12 cellular contexts compared by ENCODE assay signal in genomic region chrX:94400488-94400887, GRCh38.
DNase-seq lines count a peak whose midpoint lies in the region; ATAC-seq and TF ChIP-seq lines count a peak whose summit lies in the region.
"Had no signal": no experiment of that assay in that cellular context is flagged by ENCODE, and none has a peak within 500 bp of the region (broad histone marks: within the 10 kb centered on the region; RNA-seq: fewer than 3 reads in every experiment).

No MANE protein-coding gene starts in this region.

- TF ChIP-seq CTCF in prostate gland (IDR thresholded peaks at IDR 0.05), result no peak

- DNase-seq in NCI-H460 (ENCODE audit: extremely low read depth, low read depth), result peak; percentile 1
- peak; percentile 55 for DNase-seq in prostate gland (ENCODE audit: low spot score)
- no peak for DNase-seq in glomerular visceral epithelial cell (ENCODE audit: extremely low spot score)
- no peak for DNase-seq in NCI-H2107 treated with DMSO at 0.1 percent for 48 hours (lab: John Stamatoyannopoulos, UW; ENCODE audit: unreplicated experiment)
- no peak for DNase-seq in activated T-cell treated with anti-CD3 and anti-CD28 coated beads for 4 hours
- DNase-seq in activated T-cell treated with anti-CD3 and anti-CD28 coated beads, Interleukin-2, amount 50 U/mL, for 4 hours, result no peak
- DNase-seq: activated CD4-positive, alpha-beta T cell treated with anti-CD3 and anti-CD28 coated beads, Interleukin-2, amount 10 ng/mL, durations not matched to agents 24 days and 14 days; DND-41; psoas muscle; SHP77 treated with DMSO at 0.1 percent for 48 hours had no signal

- H3K27me3 ChIP-seq in prostate gland (replicated peaks; ENCODE audit: insufficient read depth), result no peaks in the 10 kb centered on the region

- intact Hi-C loops in prostate gland (cut with DNase I), result no loop called here

- no peak overlapping the region for H3K4me3 Mint-ChIP-seq in activated T-cell treated with anti-CD3 and anti-CD28 coated beads, Interleukin-2, amount 50 U/mL, for 4 hours
- H3K4me3 Mint-ChIP-seq: activated CD4-positive, alpha-beta T cell treated with anti-CD3 and anti-CD28 coated beads, Interleukin-2, amount 10 ng/mL, durations not matched to agents 24 days and 14 days had no signal

- no peaks in the 10 kb centered on the region for H3K36me3 Mint-ChIP-seq in activated T-cell treated with anti-CD3 and anti-CD28 coated beads, Interleukin-2, amount 50 U/mL, for 4 hours (ENCODE audit: insufficient read depth)

- TF ChIP-seq POLR2A in prostate gland (IDR thresholded peaks at IDR 0.05), result no peak

- H3K9me3 Mint-ChIP-seq in activated T-cell treated with anti-CD3 and anti-CD28 coated beads, Interleukin-2, amount 50 U/mL, for 4 hours, result peaks cover 5% of the 10 kb centered on the region
- H3K9me3 Mint-ChIP-seq: activated CD4-positive, alpha-beta T cell treated with anti-CD3 and anti-CD28 coated beads, Interleukin-2, amount 10 ng/mL, durations not matched to agents 24 days and 14 days had no signal

- H3K4me3 ChIP-seq in prostate gland, result no peak overlapping the region
- H3K4me3 ChIP-seq: psoas muscle had no signal

- H3K36me3 ChIP-seq in prostate gland, result no peaks in the 10 kb centered on the region

- H3K27ac ChIP-seq in prostate gland, result no peak overlapping the region
- H3K27ac ChIP-seq: psoas muscle had no signal

- 40% methylated on average over 2 of the region's 2 CpGs for WGBS in prostate gland

- H3K4me1 ChIP-seq in prostate gland (replicated peaks), result no peaks in the 10 kb centered on the region
- H3K4me1 ChIP-seq: psoas muscle had no signal

- H3K27me3 Mint-ChIP-seq in activated T-cell treated with anti-CD3 and anti-CD28 coated beads, Interleukin-2, amount 50 U/mL, for 4 hours (ENCODE audit: low read depth), result no peaks in the 10 kb centered on the region
- H3K27me3 Mint-ChIP-seq: activated CD4-positive, alpha-beta T cell treated with anti-CD3 and anti-CD28 coated beads, Interleukin-2, amount 10 ng/mL, durations not matched to agents 24 days and 14 days had no signal

- no peaks in the 10 kb centered on the region for H3K9me3 ChIP-seq in prostate gland

- ATAC-seq in GM19043 (IDR thresholded peaks at IDR 0.05; ENCODE audit: low read depth, unreplicated experiment) (peak; percentile 79), HG02798 (IDR thresholded peaks at IDR 0.05; ENCODE audit: poor library complexity, unreplicated experiment) (peak; percentile 72)
- ATAC-seq in activated T-cell treated with anti-CD3 and anti-CD28 coated beads, Interleukin-2, amount 50 U/mL, for 4 hours, result no peak
- ATAC-seq: psoas muscle had no signal

- H3K4me1 Mint-ChIP-seq in activated T-cell treated with anti-CD3 and anti-CD28 coated beads, Interleukin-2, amount 50 U/mL, for 4 hours (ENCODE audit: low read depth), result no peaks in the 10 kb centered on the region
- H3K4me1 Mint-ChIP-seq: activated CD4-positive, alpha-beta T cell treated with anti-CD3 and anti-CD28 coated beads, Interleukin-2, amount 10 ng/mL, durations not matched to agents 24 days and 14 days had no signal

Comparison
In these comparisons a context has a peak if more than half of its experiments do, and no peak if none do; other contexts are left out.
1. ATAC-seq: peak in GM19043 (single experiment) and HG02798 (single experiment); none in activated T-cell treated with anti-CD3 and anti-CD28 coated beads, Interleukin-2, amount 50 U/mL, for 4 hours (0 of 2).
2. DNase-seq: peak in NCI-H460 (single experiment) and prostate gland (single experiment); none in glomerular visceral epithelial cell (single experiment), NCI-H2107 treated with DMSO at 0.1 percent for 48 hours (single experiment), activated T-cell treated with anti-CD3 and anti-CD28 coated beads for 4 hours (single experiment) and activated T-cell treated with anti-CD3 and anti-CD28 coated beads, Interleukin-2, amount 50 U/mL, for 4 hours (single experiment).